Comparison of ENCODE assay signal across 11 cellular contexts in genomic region chr4:76753814-76754213, GRCh38.
DNase-seq lines count a peak whose midpoint lies in the region; ATAC-seq and TF ChIP-seq lines count a peak whose summit lies in the region.
"Had no signal": no experiment of that assay in that cellular context is flagged by ENCODE, and none has a peak within 500 bp of the region (broad histone marks: within the 10 kb centered on the region; RNA-seq: fewer than 3 reads in every experiment).

No MANE protein-coding gene starts in this region.

- peak overlapping the region; percentile 99 for H4K5ac ChIP-seq in IMR-90 (ENCODE audit: low read depth, low read length)

- POLR2A ChIA-PET in IMR-90 (lab: Charles Lee; ENCODE audit: unreplicated experiment) = interaction anchor here (0.6 to 1.5 kb wide), 8 partner anchors 8 to 335 kb away, joined by 3 to 5 read pairs (median 4); no protein-coding TSS in a partner anchor

- H3K4me3 ChIP-seq in IMR-90 (ENCODE audit: insufficient read depth, low read depth, low read length) = no peak overlapping the region
- H3K4me3 ChIP-seq in kidney epithelial cell (ENCODE audit: low read depth, low read length) = no peak overlapping the region
- peak overlapping the region; percentile 9 for H3K4me3 ChIP-seq in upper lobe of right lung
- H3K4me3 ChIP-seq: HAP-1 had no signal

- H3K4me3 Mint-ChIP-seq in chondrocyte (ENCODE audit: unreplicated experiment) = peak overlapping the region; percentile 54
- H3K4me3 Mint-ChIP-seq in CD14-positive monocyte = no peak overlapping the region
- H3K4me3 Mint-ChIP-seq: activated CD4-positive, alpha-beta memory T cell treated with anti-CD3 and anti-CD28 coated beads for 36 hours had no signal

- H2BK15ac ChIP-seq in IMR-90 (ENCODE audit: low read depth, low read length) = peak overlapping the region; percentile 94

- H3K27ac ChIP-seq in IMR-90 (ENCODE audit: insufficient read depth, low read length) (peak overlapping the region; percentile 99), upper lobe of right lung (peak overlapping the region; percentile 52), substantia nigra (ENCODE audit: low read depth, low read length, poor library complexity, severe bottlenecking) (no peak overlapping the region)

- TF ChIP-seq RAD21 in IMR-90 (IDR thresholded peaks at IDR 0.05; ENCODE audit: low read length) = no peak; the same call in none of the 2 replicates

- H3K23ac ChIP-seq in IMR-90 (ENCODE audit: low read depth, low read length) = peak overlapping the region; percentile 100

- 0% methylated on average over 1 of the region's 3 CpGs; no CpG with 5 or more reads in 1 of the 2 experiments for WGBS in IMR-90 (ENCODE audit: extremely low coverage in 2 of 2, insufficient read length in 1 of 2), 2 experiments

- H3K27me3 ChIP-seq in IMR-90 (ENCODE audit: control insufficient read depth, insufficient read depth, low read length) (no peaks in the 10 kb centered on the region), kidney epithelial cell (ENCODE audit: control insufficient read depth, insufficient read depth, low read length) (no peaks in the 10 kb centered on the region), upper lobe of right lung (no peaks in the 10 kb centered on the region)

- H2BK120ac ChIP-seq in IMR-90 (ENCODE audit: low read depth, low read length) = peak overlapping the region; percentile 100

- H3K9me3 ChIP-seq in IMR-90 (ENCODE audit: control insufficient read depth, insufficient read depth, low read length) = no peaks in the 10 kb centered on the region
- no peaks in the 10 kb centered on the region for H3K9me3 ChIP-seq in upper lobe of right lung
- H3K9me3 ChIP-seq: HAP-1 had no signal

- H3K9me3 Mint-ChIP-seq in chondrocyte (ENCODE audit: low read depth) (peaks cover 6% of the 10 kb centered on the region), CD14-positive monocyte (peaks cover 0 to 4% (median 0%) of the 10 kb centered on the region in 7 donors)

- H3K27me3 Mint-ChIP-seq in chondrocyte (ENCODE audit: low read depth) (no peaks in the 10 kb centered on the region), CD14-positive monocyte (ENCODE audit: low read depth in 3 of 3) (peaks cover 7 to 9% (median 8%) of the 10 kb centered on the region in 3 donors)

- H3K9ac ChIP-seq in IMR-90 (ENCODE audit: low read depth, low read length) = peak overlapping the region; percentile 91

- H2AFZ ChIP-seq in IMR-90 (replicated peaks; ENCODE audit: low read length, poor library complexity) = peak overlapping the region; percentile 46

- peaks cover 36% of the 10 kb centered on the region for H3K4me1 ChIP-seq in IMR-90 (ENCODE audit: control insufficient read depth, insufficient read depth, low read length)
- peaks cover 16% of the 10 kb centered on the region for H3K4me1 ChIP-seq in upper lobe of right lung
- H3K4me1 ChIP-seq: HAP-1 had no signal

- intact Hi-C loops in IMR-90 (cut with micrococcal nuclease) (loop anchor here (1.0 to 10.0 kb wide), 8 partner anchors 28 to 579 kb away; partner anchors contain the start of gene SEPTIN11), upper lobe of right lung (cut with DNase I) (no loop called here), CD14-positive monocyte (cut with micrococcal nuclease) (no loop called here)

- peaks cover 42 to 73% of the 10 kb centered on the region in 2 experiments for H3K79me1 ChIP-seq in IMR-90 (ENCODE audit: low read depth in 1 of 2, low read length in 2 of 2)

- dilution Hi-C loops in IMR-90 (cut with HindIII; ENCODE audit: low sequenced_read_pairs, unreplicated experiment) = no loop called here

- H2AK5ac ChIP-seq in IMR-90 (ENCODE audit: low read depth, low read length) = peak overlapping the region; percentile 100

- no peaks in the 10 kb centered on the region for H4K20me1 ChIP-seq in IMR-90 (ENCODE audit: insufficient read depth, low read length)

- CTCF ChIA-PET in IMR-90 (lab: Yijun Ruan, JAX) = interaction anchor here (0.7 to 1.0 kb wide), 3 partner anchors 10 to 51 kb away, joined by 3 to 4 read pairs (median 3); no protein-coding TSS in a partner anchor

- H4K91ac ChIP-seq in IMR-90 (ENCODE audit: insufficient read depth, low read depth, low read length) = peak overlapping the region; percentile 100

- peak overlapping the region; percentile 99 for H3K18ac ChIP-seq in IMR-90 (ENCODE audit: low read depth, low read length)

- DNase-seq in IMR-90 = peak; percentile 98
- DNase-seq in chondrocyte (ENCODE audit: low spot score) = no peak
- peak; percentile 81 for DNase-seq in kidney epithelial cell (ENCODE audit: low read depth)
- DNase-seq in upper lobe of right lung = no peak
- DNase-seq in Ammon's horn (ENCODE audit: low spot score) = no peak
- DNase-seq in substantia nigra (lab: John Stamatoyannopoulos, UW) = no peak
- DNase-seq in CD14-positive monocyte (ENCODE audit: low spot score) = no peak
- no peak for DNase-seq in activated naive CD4-positive, alpha-beta T cell (lab: John Stamatoyannopoulos, UW)
- DNase-seq: activated CD4-positive, alpha-beta memory T cell treated with anti-CD3 and anti-CD28 coated beads for 36 hours; cortex of kidney had no signal

- peak overlapping the region; percentile 100 for H3K14ac ChIP-seq in IMR-90 (replicated peaks; ENCODE audit: low read depth, low read length)

- peaks cover 30% of the 10 kb centered on the region for H3K9me1 ChIP-seq in IMR-90 (ENCODE audit: insufficient read depth, low read length)

- BruUV-seq in IMR-90 (replicated peaks; lab: Mats Ljungman, UMichigan) = no TSS peak

- in situ Hi-C loops in IMR-90 (cut with MboI; ENCODE audit: low sequenced_read_pairs) = loop anchor here (25.0 kb wide), 1 partner anchor 408 kb away; the partner anchor contains the start of gene CCNG2

- ATAC-seq in IMR-90 (ENCODE audit: low read depth) (peak; percentile 73), upper lobe of right lung (peak; percentile 12)

- H3K36me3 Mint-ChIP-seq in chondrocyte (ENCODE audit: low read depth) (peaks cover 8% of the 10 kb centered on the region), CD14-positive monocyte (no peaks in the 10 kb centered on the region)
- H3K36me3 Mint-ChIP-seq: activated CD4-positive, alpha-beta memory T cell treated with anti-CD3 and anti-CD28 coated beads for 36 hours had no signal

- H3K4me1 Mint-ChIP-seq in chondrocyte (ENCODE audit: low read depth) (peaks cover 91% of the 10 kb centered on the region), CD14-positive monocyte (no peaks in the 10 kb centered on the region)

- H3K27ac Mint-ChIP-seq in chondrocyte (ENCODE audit: unreplicated experiment) (peak overlapping the region; percentile 99), CD14-positive monocyte (no peak overlapping the region)
- H3K27ac Mint-ChIP-seq: activated CD4-positive, alpha-beta memory T cell treated with anti-CD3 and anti-CD28 coated beads for 36 hours had no signal

- TF ChIP-seq CTCF in IMR-90 (conservative IDR thresholded peaks at IDR 0.05; ENCODE audit: low read depth, low read length) (no peak), chondrocyte (IDR thresholded peaks at IDR 0.05) (no peak), kidney epithelial cell (IDR thresholded peaks at IDR 0.05; ENCODE audit: insufficient read depth, low read length, poor library complexity, severe bottlenecking) (no peak), upper lobe of right lung (IDR thresholded peaks at IDR 0.05) (no peak), CD14-positive monocyte (IDR thresholded peaks at IDR 0.05) (no peak)

- H3K4ac ChIP-seq in IMR-90 (ENCODE audit: low read depth, low read length) = peak overlapping the region; percentile 100

- H3K4me2 ChIP-seq in IMR-90 (ENCODE audit: low read depth, low read length) = peak overlapping the region; percentile 73

- peak overlapping the region; percentile 96 to 99 for H4K8ac ChIP-seq in IMR-90 (ENCODE audit: low read depth in 2 of 2, low read length in 2 of 2)

- H3K36me3 ChIP-seq in IMR-90 (ENCODE audit: control insufficient read depth, insufficient read depth, low read length) = peaks cover 23% of the 10 kb centered on the region
- peaks cover 3% of the 10 kb centered on the region for H3K36me3 ChIP-seq in kidney epithelial cell (ENCODE audit: control insufficient read depth, insufficient read depth, low read length)
- H3K36me3 ChIP-seq in upper lobe of right lung = peaks cover 5% of the 10 kb centered on the region
- H3K36me3 ChIP-seq: HAP-1 had no signal

- peak overlapping the region; percentile 100 for H2BK20ac ChIP-seq in IMR-90 (ENCODE audit: low read depth, low read length)

- peak overlapping the region; percentile 100 for H2BK5ac ChIP-seq in IMR-90 (ENCODE audit: low read depth, low read length, poor library complexity, severe bottlenecking)

- TF ChIP-seq POLR2A in IMR-90 (IDR thresholded peaks at IDR 0.05; ENCODE audit: low read depth, low read length) = 0 out of 2 replicates have a peak, but pooled peaks have one; percentile 57

- H2AK9ac ChIP-seq in IMR-90 (replicated peaks; ENCODE audit: low read depth, low read length, poor library complexity) = peak overlapping the region; percentile 56

- H3K56ac ChIP-seq in IMR-90 (ENCODE audit: extremely low read depth, insufficient read depth, low read length) = peak overlapping the region; percentile 99

TF ChIP-seq in IMR-90, 13 proteins besides CTCF, POLR2A, EP300 and RAD21 (continues in another document):
- TF ChIP-seq MXI1 (IDR thresholded peaks at IDR 0.05; ENCODE audit: borderline replicate concordance, low read depth, low read length) (no peak), CHD1 (IDR thresholded peaks at IDR 0.05; ENCODE audit: low read depth, low read length) (no peak), USF2 (IDR thresholded peaks at IDR 0.05; ENCODE audit: low read depth, low read length) (no peak), ELK1 (IDR thresholded peaks at IDR 0.05; ENCODE audit: borderline replicate concordance, low read depth, low read length) (no peak), RCOR1 (IDR thresholded peaks at IDR 0.05; ENCODE audit: insufficient replicate concordance, low read length) (no peak), NFE2L2 (IDR thresholded peaks at IDR 0.05; ENCODE audit: low read depth, low read length) (peak; percentile 16; the same call in 1 of the 2 replicates), RFX5 (IDR thresholded peaks at IDR 0.05; ENCODE audit: low read depth, low read length) (no peak)

Comparison
In these comparisons a context has a peak if more than half of its experiments do, and no peak if none do; other contexts are left out.
1. DNase-seq: peak in IMR-90 (single experiment) and kidney epithelial cell (single experiment); none in chondrocyte (single experiment), upper lobe of right lung (single experiment), Ammon's horn (single experiment), substantia nigra (0 of 49), CD14-positive monocyte (single experiment) and activated naive CD4-positive, alpha-beta T cell (0 of 4).